ENCODE assay signal across 8 cellular contexts in the genomic region with DNA sequence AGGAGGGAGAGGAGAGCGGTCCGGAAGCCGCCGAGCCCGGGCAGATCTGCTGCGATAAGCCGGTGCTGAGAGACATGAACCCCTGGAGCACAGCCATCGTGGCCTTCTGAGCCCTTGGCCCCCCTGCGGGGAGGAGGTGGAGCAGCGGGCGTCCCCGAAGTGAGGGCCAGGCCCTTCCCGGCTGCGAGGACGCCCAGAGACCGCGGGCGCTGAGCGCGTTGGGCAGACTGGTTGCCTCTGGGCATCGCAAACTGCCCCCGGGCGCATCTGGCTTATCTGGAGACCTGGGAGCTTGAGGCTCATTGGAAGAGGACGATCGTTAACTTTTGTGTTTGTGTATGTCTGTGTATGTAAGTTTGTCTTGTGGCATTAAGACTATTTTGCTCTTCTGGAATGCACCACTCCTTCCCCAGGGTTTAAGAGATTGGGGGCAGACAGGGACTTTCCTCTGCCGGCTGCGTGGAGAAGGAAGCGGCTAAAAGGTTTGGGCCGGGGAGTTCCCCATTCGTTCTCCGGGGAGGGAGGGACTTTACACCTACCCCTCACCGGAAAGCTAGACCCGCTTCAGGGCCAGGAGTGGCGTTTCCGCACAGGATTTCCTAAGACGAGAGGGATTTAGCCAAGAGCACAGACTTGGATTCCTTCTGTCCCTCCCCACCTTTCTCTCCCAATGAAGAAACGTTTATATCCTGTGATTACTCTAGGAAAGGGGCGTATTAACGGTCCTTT. TPM values are rescaled to one million over a fixed set of nuclear protein-coding genes. Genes with fewer than 3 reads are reported as not detected.
DNase-seq lines count a peak whose midpoint lies in the region; ATAC-seq, FAIRE-seq and TF ChIP-seq lines count a peak whose summit lies in the region.

No MANE protein-coding gene starts in this region.

- intact Hi-C loops in head of caudate nucleus (cut with DNase I) (loop anchor here (2.0 to 10.0 kb wide), 3 partner anchors 15 to 55 kb away; a partner anchor contains a TSS), pancreas (cut with DNase I) (loop anchor here in 2 of 3 donors (5.0 to 10.0 kb wide), 2 partner anchors 45 to 52 kb away; no protein-coding TSS in a partner anchor)

- H3K4me3 ChIP-seq in BE2C (ENCODE audit: low read depth, low read length): peak overlapping the region; percentile 74
- peak overlapping the region; percentile 66 to 94 (median 80) for H3K4me3 ChIP-seq in pancreas

- no peaks in the 10 kb centered on the region for H3K27me3 ChIP-seq in BE2C
- H3K27me3 ChIP-seq in pancreas: no peaks in the 10 kb centered on the region

- DNase-seq in BE2C (peak; percentile 68), RKO (ENCODE audit: low spot score) (peak; percentile 75), head of caudate nucleus (peak; percentile 37 to 87 (median 70)), pancreas (peak; percentile 52 to 88 (median 76)), type B pancreatic cell (ENCODE audit: extremely low spot score, unreplicated experiment) (no peak)
- DNase-seq in activated gamma-delta T cell treated with anti-CD3 and anti-CD28 coated beads, Interleukin-2, amount 50 U/mL, for 16 hours (ENCODE audit: low read depth): peak; percentile 73

- peaks cover 34% of the 10 kb centered on the region for H3K4me1 Mint-ChIP-seq in type B pancreatic cell (ENCODE audit: unreplicated experiment)

- peak overlapping the region; percentile 98 for H3K27ac Mint-ChIP-seq in type B pancreatic cell

- peaks cover 5% of the 10 kb centered on the region for H3K4me1 ChIP-seq in BE2C
- peaks cover 0 to 5% (median 3%) of the 10 kb centered on the region in 3 donors for H3K4me1 ChIP-seq in pancreas

- no peak for FAIRE-seq in pancreas (lab: Jason Lieb, UNC)

- TF ChIP-seq CTCF in BE2C (IDR thresholded peaks at IDR 0.05; ENCODE audit: low read depth, low read length) (no peak), pancreas (IDR thresholded peaks at IDR 0.05) (no peak), type B pancreatic cell (conservative IDR thresholded peaks at IDR 0.05) (no peak)

- 11 to 16% methylated on average over 39 of the region's 39 CpGs for WGBS in pancreas, 2 donors

- H3K4me3 Mint-ChIP-seq in type B pancreatic cell: peak overlapping the region; percentile 99

- peak overlapping the region in 2 of 4 donors; percentile 65 to 79 for H3K27ac ChIP-seq in pancreas

- ATAC-seq in GM19351 (IDR thresholded peaks at IDR 0.05; ENCODE audit: unreplicated experiment): peak; percentile 34
- peak; percentile 27 for ATAC-seq in HG03571 (IDR thresholded peaks at IDR 0.05; ENCODE audit: unreplicated experiment)
- peak; percentile 22 to 57 (median 52) for ATAC-seq in pancreas

- H3K36me3 Mint-ChIP-seq in type B pancreatic cell: peaks cover 13% of the 10 kb centered on the region

- peaks cover 17% of the 10 kb centered on the region for H3K27me3 Mint-ChIP-seq in type B pancreatic cell

- H3K9me3 ChIP-seq in BE2C: no peaks in the 10 kb centered on the region
- no peaks in the 10 kb centered on the region for H3K9me3 ChIP-seq in pancreas

- no peaks in the 10 kb centered on the region for H3K9me3 Mint-ChIP-seq in type B pancreatic cell

- H3K36me3 ChIP-seq in BE2C: no peaks in the 10 kb centered on the region
- H3K36me3 ChIP-seq in pancreas: no peaks in the 10 kb centered on the region

RNA-seq across cellular contexts. Expression of a gene that starts 1.4 kb away (rescaled TPM):
- polyA plus RNA-seq in BE2C (2012; ENCODE audit: insufficient read depth, insufficient read length, low read depth): 9.9 TPM
- total RNA-seq in pancreas (1 to 10 TPM; 2.6 to 6.8 (median 3.5) TPM), type B pancreatic cell (ENCODE audit: low replicate concordance) (16.6 and 27.7 TPM in 2 replicates)
- 1 to 10 TPM; 2.3 to 2.8 TPM for polyA plus RNA-seq in pancreas

RNA-seq across cellular contexts. Expression of a gene that starts 56.2 kb away (rescaled TPM):
- polyA plus RNA-seq in BE2C (2012; ENCODE audit: insufficient read depth, insufficient read length, low read depth): 0.28 TPM
- total RNA-seq in pancreas: 10 to 100 TPM in 1 of 6 donors, 1 to 10 TPM in 5; 2.7 to 11.3 (median 3.9) TPM
- 1 to 10 TPM; 1.1 to 2.5 TPM for polyA plus RNA-seq in pancreas
- total RNA-seq in type B pancreatic cell (ENCODE audit: low replicate concordance): 0.62 and 0.99 TPM in 2 replicates
